1 cellular context compared by ENCODE assay signal in genomic region chr19:19487077-19488040, GRCh38.
TF ChIP-seq lines count a peak whose summit lies in the region.

No MANE protein-coding gene starts in this region.

TF ChIP-seq in HepG2, 621 proteins besides CTCF, POLR2A, EP300 and RAD21:
- TF ChIP-seq ZSCAN30 (CRISPR knock-in tag; IDR thresholded peaks at IDR 0.05) = no peak
- TF ChIP-seq MTF2 (CRISPR knock-in tag; IDR thresholded peaks at IDR 0.05; ENCODE audit: borderline replicate concordance) = no peak
- no peak for TF ChIP-seq UBTF (CRISPR knock-in tag; IDR thresholded peaks at IDR 0.05)
- no peak for TF ChIP-seq TFDP2 (CRISPR knock-in tag; IDR thresholded peaks at IDR 0.05)
- no peak for TF ChIP-seq ZNF562 (CRISPR knock-in tag; IDR thresholded peaks at IDR 0.05; ENCODE audit: borderline replicate concordance)
